Comparison of ENCODE assay signal across 8 cellular contexts in the genomic region with DNA sequence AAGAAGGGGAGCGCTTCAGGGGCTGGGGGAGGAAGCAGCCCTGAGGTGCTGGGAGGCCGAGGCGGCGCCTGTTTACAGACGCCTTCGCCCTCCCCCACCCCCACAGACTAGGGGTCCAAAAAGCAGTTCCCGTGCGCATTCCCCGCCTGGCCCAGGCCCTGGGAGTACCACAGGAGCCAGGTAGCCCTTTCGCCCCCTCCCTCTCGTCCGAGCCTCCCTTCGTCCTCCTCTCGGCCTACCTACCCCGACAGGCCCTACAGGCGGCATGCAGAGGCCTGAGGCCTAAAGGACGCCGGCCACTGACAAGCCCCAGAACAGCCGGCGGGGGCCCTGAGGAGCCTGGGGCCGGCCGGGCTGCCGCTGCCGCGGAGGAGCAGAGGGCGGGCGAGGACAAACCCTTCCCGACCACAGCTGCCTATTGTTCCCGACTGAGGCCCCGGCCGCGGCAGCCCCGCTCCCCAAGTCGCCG. TPM values are rescaled to one million over a fixed set of nuclear protein-coding genes. Genes with fewer than 3 reads are reported as not detected.
DNase-seq lines count a peak whose midpoint lies in the region; ATAC-seq and TF ChIP-seq lines count a peak whose summit lies in the region.

No MANE protein-coding gene starts in this region.

- peak overlapping the region; percentile 98 for H3K27ac Mint-ChIP-seq in activated T-cell treated with anti-CD3 and anti-CD28 coated beads, Interleukin-2, amount 50 U/mL, for 72 hours
- peak overlapping the region; percentile 86 to 96 for H3K27ac Mint-ChIP-seq in natural killer cell treated with Interleukin-12 subunit alpha and Interleukin-12 subunit beta and Interleukin-15 and Interleukin-18, amount 100 ng/mL, for 72 hours

- no peaks in the 10 kb centered on the region for H3K9me3 Mint-ChIP-seq in activated T-cell treated with anti-CD3 and anti-CD28 coated beads, Interleukin-2, amount 50 U/mL, for 72 hours
- no peaks in the 10 kb centered on the region for H3K9me3 Mint-ChIP-seq in natural killer cell treated with Interleukin-12 subunit alpha and Interleukin-12 subunit beta and Interleukin-15 and Interleukin-18, amount 100 ng/mL, for 72 hours

- H3K27ac ChIP-seq in thoracic aorta, result peak overlapping the region; percentile 78 to 84

- H3K4me1 Mint-ChIP-seq in activated T-cell treated with anti-CD3 and anti-CD28 coated beads, Interleukin-2, amount 50 U/mL, for 72 hours (ENCODE audit: low read depth), result peaks cover 58% of the 10 kb centered on the region
- peaks cover 33 to 39% of the 10 kb centered on the region in 2 donors for H3K4me1 Mint-ChIP-seq in natural killer cell treated with Interleukin-12 subunit alpha and Interleukin-12 subunit beta and Interleukin-15 and Interleukin-18, amount 100 ng/mL, for 72 hours (ENCODE audit: low read depth in 2 of 2)

- H3K4me3 ChIP-seq in fibroblast of pulmonary artery (replicated peaks; ENCODE audit: low read depth, low read length), result peak overlapping the region; percentile 86
- H3K4me3 ChIP-seq in thoracic aorta, result peak overlapping the region; percentile 76

- no peaks in the 10 kb centered on the region for H3K27me3 ChIP-seq in thoracic aorta (replicated peaks; ENCODE audit: insufficient read depth)

- ATAC-seq in HG02884 (IDR thresholded peaks at IDR 0.05; ENCODE audit: unreplicated experiment), result peak; percentile 29
- peak; percentile 38 to 39 for ATAC-seq in activated T-cell treated with anti-CD3 and anti-CD28 coated beads, Interleukin-2, amount 50 U/mL, for 72 hours (replicated peaks in 1 of 2)
- ATAC-seq in natural killer cell treated with Interleukin-12 subunit alpha and Interleukin-12 subunit beta and Interleukin-15 and Interleukin-18, amount 100 ng/mL, for 72 hours, result peak; percentile 68 to 69
- peak; percentile 44 for ATAC-seq in thoracic aorta (ENCODE audit: insufficient number of reproducible peaks, low FRiP score, low read depth)

- DNase-seq in activated CD8-positive, alpha-beta memory T cell treated with anti-CD3 and anti-CD28 coated beads for 48 hours (ENCODE audit: low read depth in 2 of 3, low spot score in 2 of 3), result peak; percentile 12 to 40 (median 13)
- DNase-seq in activated CD8-positive, alpha-beta memory T cell treated with anti-CD3 and anti-CD28 coated beads for 24 hours, result no peak
- peak; percentile 67 for DNase-seq in NCI-H748 (lab: John Stamatoyannopoulos, UW; ENCODE audit: unreplicated experiment)
- peak in 1 of 2 donors; percentile 42 for DNase-seq in activated T-cell treated with anti-CD3 and anti-CD28 coated beads, Interleukin-2, amount 50 U/mL, for 72 hours
- DNase-seq in fibroblast of pulmonary artery (ENCODE audit: low read depth), result peak; percentile 52
- DNase-seq in natural killer cell treated with Interleukin-12 subunit alpha and Interleukin-12 subunit beta and Interleukin-15 and Interleukin-18, amount 100 ng/mL, for 72 hours (ENCODE audit: low spot score), result peak; percentile 61
- peak; percentile 4 for DNase-seq in thoracic aorta (ENCODE audit: low spot score)

- no peaks in the 10 kb centered on the region for H3K36me3 ChIP-seq in thoracic aorta

- H3K4me3 Mint-ChIP-seq in activated T-cell treated with anti-CD3 and anti-CD28 coated beads, Interleukin-2, amount 50 U/mL, for 72 hours, result peak overlapping the region; percentile 92 to 97
- peak overlapping the region; percentile 94 for H3K4me3 Mint-ChIP-seq in natural killer cell treated with Interleukin-12 subunit alpha and Interleukin-12 subunit beta and Interleukin-15 and Interleukin-18, amount 100 ng/mL, for 72 hours

- H3K9me3 ChIP-seq in thoracic aorta, result no peaks in the 10 kb centered on the region

- H3K4me1 ChIP-seq in thoracic aorta (ENCODE audit: control insufficient read depth in 1 of 2, low read depth in 2 of 2), result peaks cover 37 to 48% of the 10 kb centered on the region in 2 donors

- H3K36me3 Mint-ChIP-seq in activated T-cell treated with anti-CD3 and anti-CD28 coated beads, Interleukin-2, amount 50 U/mL, for 72 hours (ENCODE audit: insufficient read depth in 2 of 2), result peaks cover 7% of the 10 kb centered on the region in 2 donors
- peaks cover 8% of the 10 kb centered on the region for H3K36me3 Mint-ChIP-seq in natural killer cell treated with Interleukin-12 subunit alpha and Interleukin-12 subunit beta and Interleukin-15 and Interleukin-18, amount 100 ng/mL, for 72 hours

- no peak for TF ChIP-seq CTCF in fibroblast of pulmonary artery (IDR thresholded peaks at IDR 0.05; ENCODE audit: low read length, missing control alignments)
- TF ChIP-seq CTCF in thoracic aorta (IDR thresholded peaks at IDR 0.05), result no peak

- no peaks in the 10 kb centered on the region for H3K27me3 Mint-ChIP-seq in activated T-cell treated with anti-CD3 and anti-CD28 coated beads, Interleukin-2, amount 50 U/mL, for 72 hours (ENCODE audit: low read depth)
- no peaks in the 10 kb centered on the region for H3K27me3 Mint-ChIP-seq in natural killer cell treated with Interleukin-12 subunit alpha and Interleukin-12 subunit beta and Interleukin-15 and Interleukin-18, amount 100 ng/mL, for 72 hours

RNA-seq across cellular contexts. Expression of a gene that starts 0.5 kb away (rescaled TPM):
- 10 to 100 TPM; 28.1 to 33.5 TPM for total RNA-seq in activated T-cell treated with anti-CD3 and anti-CD28 coated beads, Interleukin-2, amount 50 U/mL, for 72 hours
- total RNA-seq in natural killer cell treated with Interleukin-12 subunit alpha and Interleukin-12 subunit beta and Interleukin-15 and Interleukin-18, amount 100 ng/mL, for 72 hours, result 10 to 100 TPM; 53.2 to 65.4 TPM
- total RNA-seq in thoracic aorta, result 10 to 100 TPM; 25.3 to 41.5 TPM
